Comparison of ENCODE assay signal across 8 cellular contexts in genomic region chr14:104690266-104690711, GRCh38. TPM values are rescaled to one million over a fixed set of nuclear protein-coding genes. Genes with fewer than 3 reads are reported as not detected.
DNase-seq lines count a peak whose midpoint lies in the region; ATAC-seq and TF ChIP-seq lines count a peak whose summit lies in the region.

No MANE protein-coding gene starts in this region.

- in situ Hi-C loops in G401 (cut with HindIII; ENCODE audit: low sequenced_read_pairs) = no loop called here

- H3K9me3 Mint-ChIP-seq in naive B cell = no peaks in the 10 kb centered on the region

- peak overlapping the region in 3 of 6 donors; percentile 33 to 51 (median 50) for H3K27ac Mint-ChIP-seq in naive B cell

- peak overlapping the region; percentile 64 to 91 (median 78) for H3K4me3 Mint-ChIP-seq in naive B cell

- no peaks in the 10 kb centered on the region for H3K27me3 Mint-ChIP-seq in naive B cell

- DNase-seq in AG10803 (ENCODE audit: low read depth) (no peak), LNCaP clone FGC (ENCODE audit: low read depth) (no peak), dermis blood vessel endothelial cell (peak; percentile 21), naive B cell (no peak), NCI-H2107 (lab: John Stamatoyannopoulos, UW) (no peak), AML-193 (lab: John Stamatoyannopoulos, UW) (no peak), G401 (ENCODE audit: low spot score) (no peak)

- TF ChIP-seq CTCF in AG10803 (conservative IDR thresholded peaks at IDR 0.05; ENCODE audit: low read length) = no peak
- no peak for TF ChIP-seq CTCF in LNCaP clone FGC (IDR thresholded peaks at IDR 0.05; ENCODE audit: control insufficient read depth, extremely low read depth, insufficient read depth)

- peak overlapping the region; percentile 82 for H3K4me3 ChIP-seq in AG10803 (ENCODE audit: low read length)
- H3K4me3 ChIP-seq in LNCaP clone FGC (ENCODE audit: low read depth, low read length) = peak overlapping the region; percentile 83

- peaks cover 43 to 74% (median 53%) of the 10 kb centered on the region in 3 donors for H3K4me1 Mint-ChIP-seq in naive B cell

- H3K36me3 Mint-ChIP-seq in naive B cell = no peaks in the 10 kb centered on the region

- ATAC-seq in naive B cell (ENCODE audit: low read depth in 2 of 2) = no peak
- ATAC-seq in HG03565 (IDR thresholded peaks at IDR 0.05; ENCODE audit: unreplicated experiment) = no peak

RNA-seq across cellular contexts. Expression of gene INF2, which starts 0.9 kb away (rescaled TPM):
- total RNA-seq in dermis blood vessel endothelial cell = 53.6 and 126 TPM in 2 replicates
- 10 to 100 TPM in 1 of 6 donors, 1 to 10 TPM in 5; 2.8 to 10.2 (median 5.5) TPM for polyA plus RNA-seq in naive B cell (ENCODE audit: low read depth in 6 of 6)
- 30.3 and 31.3 TPM in 2 replicates for total RNA-seq in G401 (2014; rRNA removed; shearing (Covaris generic))

RNA-seq across cellular contexts. Expression of gene ADSS1, which starts 33.7 kb away (rescaled TPM):
- total RNA-seq in dermis blood vessel endothelial cell = 0.98 and 2.2 TPM in 2 replicates
- under 1 TPM in 2 of 6 donors, not detected in 4; 0.17 to 0.29 TPM for polyA plus RNA-seq in naive B cell (ENCODE audit: low read depth in 6 of 6)
- 18.3 and 19.5 TPM in 2 replicates for total RNA-seq in G401 (2014; rRNA removed; shearing (Covaris generic))
